9 cellular contexts compared by ENCODE assay signal in the genomic region with DNA sequence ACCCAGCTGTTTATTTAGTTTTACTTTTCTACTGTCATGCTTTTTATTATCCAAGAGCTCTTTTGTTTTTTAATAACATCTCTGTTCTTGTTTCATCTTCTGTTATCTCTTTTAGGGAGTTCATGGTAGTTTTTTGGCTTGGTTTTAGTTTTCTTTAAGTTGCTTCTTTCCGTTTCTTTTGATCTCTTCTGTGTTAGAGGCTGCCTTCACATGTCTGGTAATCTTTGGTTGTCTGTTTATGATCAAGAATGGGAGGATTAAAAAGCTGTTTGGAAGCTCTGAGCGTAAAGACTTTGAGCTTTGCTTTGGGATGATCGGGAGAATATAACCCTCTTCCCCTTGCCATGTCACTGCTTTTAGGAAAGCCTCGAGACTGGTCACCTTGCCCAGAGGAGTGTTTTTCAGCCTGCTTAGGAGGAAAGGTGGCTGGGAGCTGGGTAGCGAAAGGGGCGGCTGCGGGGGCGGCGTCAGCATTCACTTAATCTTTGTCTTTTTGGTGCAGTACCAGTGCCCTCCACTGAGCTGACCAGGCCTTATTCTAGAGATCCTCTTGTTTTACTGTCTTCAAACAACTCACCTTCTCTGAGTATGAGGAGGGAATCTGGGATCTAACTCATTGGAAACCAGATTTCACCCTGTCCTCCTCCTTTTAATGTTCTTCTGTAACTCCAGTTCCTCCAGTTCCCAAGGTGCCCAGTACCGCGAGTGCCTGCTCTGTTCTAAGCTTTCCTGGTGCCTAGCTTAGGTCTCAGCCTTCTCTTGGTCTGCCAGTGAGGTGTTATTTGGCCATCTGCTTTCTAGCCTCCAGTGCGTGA. TPM values are rescaled to one million over a fixed set of nuclear protein-coding genes. Genes with fewer than 3 reads are reported as not detected.
DNase-seq lines count a peak whose midpoint lies in the region; ATAC-seq and TF ChIP-seq lines count a peak whose summit lies in the region.
"Had no signal": no experiment of that assay in that cellular context is flagged by ENCODE, and none has a peak within 500 bp of the region (broad histone marks: within the 10 kb centered on the region; RNA-seq: fewer than 3 reads in every experiment).

No MANE protein-coding gene starts in this region.

- no peaks in the 10 kb centered on the region for H3K9me3 Mint-ChIP-seq in chondrocyte (ENCODE audit: low read depth)
- no peaks in the 10 kb centered on the region for H3K9me3 Mint-ChIP-seq in stimulated activated effector memory CD8-positive, alpha-beta T cell treated with anti-CD3 and anti-CD28 coated beads, Interleukin-12 subunit alpha, Interleukin-12 subunit beta, amount 100 ng/mL, for 72 hours

- peak; percentile 82 for ATAC-seq in HG02938 (IDR thresholded peaks at IDR 0.05; ENCODE audit: unreplicated experiment)
- peak; percentile 92 for ATAC-seq in stimulated activated effector memory CD8-positive, alpha-beta T cell treated with anti-CD3 and anti-CD28 coated beads, Interleukin-12 subunit alpha, Interleukin-12 subunit beta, amount 100 ng/mL, for 72 hours
- ATAC-seq in GM21447 (IDR thresholded peaks at IDR 0.05; ENCODE audit: unreplicated experiment), result no peak

- no peak overlapping the region for H3K4me3 Mint-ChIP-seq in chondrocyte (ENCODE audit: unreplicated experiment)
- H3K4me3 Mint-ChIP-seq in stimulated activated effector memory CD8-positive, alpha-beta T cell treated with anti-CD3 and anti-CD28 coated beads, Interleukin-12 subunit alpha, Interleukin-12 subunit beta, amount 100 ng/mL, for 72 hours, result peak overlapping the region; percentile 62

- TF ChIP-seq CTCF in chondrocyte (IDR thresholded peaks at IDR 0.05), result peak; percentile 71

- H3K27ac Mint-ChIP-seq in chondrocyte (ENCODE audit: unreplicated experiment), result peak overlapping the region; percentile 46
- peak overlapping the region; percentile 67 for H3K27ac Mint-ChIP-seq in stimulated activated effector memory CD8-positive, alpha-beta T cell treated with anti-CD3 and anti-CD28 coated beads, Interleukin-12 subunit alpha, Interleukin-12 subunit beta, amount 100 ng/mL, for 72 hours

- peak; percentile 32 for DNase-seq in ACHN
- DNase-seq in activated CD4-positive, alpha-beta T cell treated with anti-CD3 and anti-CD28 coated beads for 1 hour, result peak; percentile 51
- no peak for DNase-seq in chondrocyte (ENCODE audit: low spot score)
- peak; percentile 19 for DNase-seq in mucosa of gallbladder (ENCODE audit: low spot score)
- DNase-seq in stimulated activated effector memory CD8-positive, alpha-beta T cell treated with anti-CD3 and anti-CD28 coated beads, Interleukin-12 subunit alpha, Interleukin-12 subunit beta, amount 100 ng/mL, for 72 hours (ENCODE audit: low spot score in 2 of 2), result peak; percentile 34 to 74
- no peak for DNase-seq in MV-4-11 (lab: John Stamatoyannopoulos, UW)

- in situ Hi-C loops in ACHN (cut with HindIII; ENCODE audit: low pct_ligation_motif_present, low pct_unique_long_range_greater_than_20kb, low sequenced_read_pairs), result no loop called here

- H3K27me3 Mint-ChIP-seq in chondrocyte (ENCODE audit: low read depth), result no peaks in the 10 kb centered on the region

- peaks cover 37% of the 10 kb centered on the region for H3K36me3 Mint-ChIP-seq in chondrocyte (ENCODE audit: low read depth)
- peaks cover 100% of the 10 kb centered on the region for H3K36me3 Mint-ChIP-seq in stimulated activated effector memory CD8-positive, alpha-beta T cell treated with anti-CD3 and anti-CD28 coated beads, Interleukin-12 subunit alpha, Interleukin-12 subunit beta, amount 100 ng/mL, for 72 hours

- peaks cover 19% of the 10 kb centered on the region for H3K4me1 Mint-ChIP-seq in chondrocyte (ENCODE audit: low read depth)
- peaks cover 75% of the 10 kb centered on the region for H3K4me1 Mint-ChIP-seq in stimulated activated effector memory CD8-positive, alpha-beta T cell treated with anti-CD3 and anti-CD28 coated beads, Interleukin-12 subunit alpha, Interleukin-12 subunit beta, amount 100 ng/mL, for 72 hours

RNA-seq across cellular contexts. Expression of a gene that starts 15.5 kb away (rescaled TPM):
- total RNA-seq in chondrocyte, result 29.9 to 41.5 TPM (median 31.8 TPM) in 3 replicates
- total RNA-seq in mucosa of gallbladder, result 39.1 TPM

RNA-seq across cellular contexts. Expression of a gene that starts 29.0 kb away (rescaled TPM):
- total RNA-seq in chondrocyte (not detected in 3 replicates), mucosa of gallbladder (2.2 TPM)
- total RNA-seq: lower leg skin had no signal

RNA-seq across cellular contexts. Expression of a gene that starts 57.2 kb away (rescaled TPM):
- 197 to 243 TPM (median 198 TPM) in 3 replicates for total RNA-seq in chondrocyte
- total RNA-seq in mucosa of gallbladder, result 94.7 TPM

Comparison
In these comparisons a context has a peak if more than half of its experiments do, and no peak if none do; other contexts are left out.
1. DNase-seq: peak in ACHN (single experiment), activated CD4-positive, alpha-beta T cell treated with anti-CD3 and anti-CD28 coated beads for 1 hour (single experiment), mucosa of gallbladder (single experiment) and stimulated activated effector memory CD8-positive, alpha-beta T cell treated with anti-CD3 and anti-CD28 coated beads, Interleukin-12 subunit alpha, Interleukin-12 subunit beta, amount 100 ng/mL, for 72 hours (2 of 2); none in chondrocyte (single experiment) and MV-4-11 (single experiment).